10 cellular contexts compared by ENCODE assay signal in genomic region chr2:176104338-176105077, GRCh38. TPM values are rescaled to one million over a fixed set of nuclear protein-coding genes. Genes with fewer than 3 reads are reported as not detected.
DNase-seq lines count a peak whose midpoint lies in the region; ATAC-seq and TF ChIP-seq lines count a peak whose summit lies in the region.
"Had no signal": no experiment of that assay in that cellular context is flagged by ENCODE, and none has a peak within 500 bp of the region (broad histone marks: within the 10 kb centered on the region; RNA-seq: fewer than 3 reads in every experiment).

No MANE protein-coding gene starts in this region.

- TF ChIP-seq POLR2A in prostate gland (IDR thresholded peaks at IDR 0.05), result peak; percentile 40

- no peaks in the 10 kb centered on the region for H3K4me1 ChIP-seq in prostate gland (replicated peaks)

- peaks cover 21% of the 10 kb centered on the region for H3K27me3 ChIP-seq in prostate gland (replicated peaks; ENCODE audit: insufficient read depth)

- H3K36me3 ChIP-seq in prostate gland, result no peaks in the 10 kb centered on the region
- H3K36me3 ChIP-seq: left lung had no signal

- intact Hi-C loops in prostate gland (cut with DNase I), result no loop called here

- H3K36me3 Mint-ChIP-seq in IgD-negative memory B cell, result peaks cover 5% of the 10 kb centered on the region
- no peaks in the 10 kb centered on the region for H3K36me3 Mint-ChIP-seq in osteocyte (ENCODE audit: unreplicated experiment)

- H3K27ac ChIP-seq in prostate gland, result peak overlapping the region; percentile 87 to 89
- H3K27ac ChIP-seq: left lung had no signal

- peak overlapping the region; percentile 32 to 45 for H3K4me3 ChIP-seq in prostate gland
- H3K4me3 ChIP-seq: left lung had no signal

- peaks cover 1 to 16% (median 3%) of the 10 kb centered on the region in 3 donors for H3K9me3 Mint-ChIP-seq in IgD-negative memory B cell
- H3K9me3 Mint-ChIP-seq in osteocyte (ENCODE audit: unreplicated experiment), result no peaks in the 10 kb centered on the region

- no peaks in the 10 kb centered on the region for H3K9me3 ChIP-seq in prostate gland
- H3K9me3 ChIP-seq: left lung had no signal

- H3K27me3 Mint-ChIP-seq in IgD-negative memory B cell (peaks cover 72% of the 10 kb centered on the region), osteocyte (ENCODE audit: unreplicated experiment) (peaks cover 80% of the 10 kb centered on the region)

- peak overlapping the region in 1 of 4 donors; percentile 27 for H3K4me3 Mint-ChIP-seq in IgD-negative memory B cell
- H3K4me3 Mint-ChIP-seq in osteocyte (ENCODE audit: unreplicated experiment), result no peak overlapping the region

- TF ChIP-seq CTCF in prostate gland (IDR thresholded peaks at IDR 0.05) (peak in 2 of 4 experiments; percentile 13), osteocyte (IDR thresholded peaks at IDR 0.05) (no peak)

- ATAC-seq in HG03521 (IDR thresholded peaks at IDR 0.05; ENCODE audit: unreplicated experiment), result no peak
- ATAC-seq: left lung had no signal

- H3K4me1 Mint-ChIP-seq in IgD-negative memory B cell (peaks cover 0 to 6% (median 5%) of the 10 kb centered on the region in 3 donors), osteocyte (ENCODE audit: unreplicated experiment) (peaks cover 24% of the 10 kb centered on the region)

- DNase-seq in EL (peak; percentile 85), epidermal melanocyte (ENCODE audit: insufficient read length, low spot score) (peak; percentile 71), prostate gland (ENCODE audit: low spot score) (no peak), COLO829 (ENCODE audit: low spot score) (no peak), osteocyte (ENCODE audit: extremely low spot score, unreplicated experiment) (no peak), DMS114 treated with DMSO at 0.1 percent for 48 hours (lab: John Stamatoyannopoulos, UW; ENCODE audit: unreplicated experiment) (no peak)
- DNase-seq: cortex of kidney had no signal

- H3K27ac Mint-ChIP-seq in IgD-negative memory B cell (peak overlapping the region in 2 of 3 donors; percentile 59 to 96), osteocyte (ENCODE audit: unreplicated experiment) (no peak overlapping the region)

- whole genome bisulfite sequencing in prostate gland, result 4% methylated on average over 56 of the region's 56 CpGs

RNA-seq across cellular contexts. Expression of gene HOXD11, which starts 2.6 kb away (rescaled TPM):
- polyA plus RNA-seq in IgD-negative memory B cell, result not detected
- 10 to 100 TPM in 1 of 2 donors, 1 to 10 TPM in 1; 8.0 to 14.9 TPM for total RNA-seq in prostate gland
- total RNA-seq in osteocyte, result not detected in 2 replicates
- total RNA-seq: left lung had no signal

RNA-seq across cellular contexts. Expression of gene HOXD12, which starts 4.9 kb away (rescaled TPM):
- not detected for polyA plus RNA-seq in IgD-negative memory B cell
- total RNA-seq in prostate gland (under 1 TPM in 1 of 2 donors, not detected in 1; 0.36 TPM), osteocyte (not detected in 2 replicates)
- total RNA-seq: left lung had no signal

RNA-seq across cellular contexts. Expression of gene HOXD13, which starts 12.0 kb away (rescaled TPM):
- polyA plus RNA-seq in IgD-negative memory B cell, result not detected
- 10 to 100 TPM; 10.6 to 11.8 TPM for total RNA-seq in prostate gland
- total RNA-seq in osteocyte, result not detected in 2 replicates
- total RNA-seq: left lung had no signal

RNA-seq across cellular contexts. Expression of gene HOXD10, which starts 12.1 kb away (rescaled TPM):
- not detected for polyA plus RNA-seq in IgD-negative memory B cell
- 10 to 100 TPM; 10.4 to 32.5 TPM for total RNA-seq in prostate gland
- not detected in 2 replicates for total RNA-seq in osteocyte

RNA-seq across cellular contexts. Expression of gene HOXD9, which starts 18.0 kb away (rescaled TPM):
- not detected for polyA plus RNA-seq in IgD-negative memory B cell
- total RNA-seq in prostate gland (10 to 100 TPM in 1 of 2 donors, 1 to 10 TPM in 1; 5.9 to 29.1 TPM), osteocyte (not detected in 2 replicates)

Comparison
In these comparisons a context has a peak if more than half of its experiments do, and no peak if none do; other contexts are left out.
1. DNase-seq: peak in EL (single experiment) and epidermal melanocyte (single experiment); none in prostate gland (single experiment), COLO829 (single experiment), osteocyte (single experiment) and DMS114 treated with DMSO at 0.1 percent for 48 hours (single experiment).
2. RNA of gene HOXD13, which starts 12.0 kb away (total RNA-seq): 10.6 to 11.8 TPM in prostate gland; not detected in osteocyte; every median in the first group is over 10 times any median in the second.